Comparison of ENCODE assay signal across 7 cellular contexts in the genomic region with DNA sequence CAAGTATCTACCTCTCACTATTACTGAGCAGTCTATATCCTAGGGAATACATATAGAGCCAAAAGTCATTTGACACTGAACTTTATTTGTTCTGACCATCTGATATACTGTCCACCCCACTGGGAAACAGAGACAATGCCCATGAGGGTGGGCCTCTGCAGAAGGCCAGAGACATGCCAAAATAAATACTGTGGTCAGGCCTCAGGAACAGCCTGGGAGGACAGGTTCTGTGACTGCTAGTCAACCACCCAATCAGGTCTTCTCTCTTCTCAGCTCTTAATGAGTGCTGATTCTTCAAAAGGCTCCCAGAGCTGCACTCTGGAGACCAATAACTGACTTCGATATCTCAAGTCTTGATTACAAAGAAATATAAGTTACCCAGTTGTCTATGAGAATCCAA. TPM values are rescaled to one million over a fixed set of nuclear protein-coding genes. Genes with fewer than 3 reads are reported as not detected.
DNase-seq lines count a peak whose midpoint lies in the region; ATAC-seq, FAIRE-seq and TF ChIP-seq lines count a peak whose summit lies in the region.

No MANE protein-coding gene starts in this region.

- H3K36me3 ChIP-seq in lung (ENCODE audit: control insufficient read depth in 2 of 2, insufficient read depth in 2 of 2, low read length in 2 of 2), result peaks cover 0 to 3% of the 10 kb centered on the region in 2 donors
- H3K36me3 ChIP-seq in transverse colon, result no peaks in the 10 kb centered on the region
- no peaks in the 10 kb centered on the region for H3K36me3 ChIP-seq in small intestine (ENCODE audit: control insufficient read depth in 2 of 2, insufficient read depth in 2 of 2, low read length in 2 of 2)

- intact Hi-C loops in transverse colon (cut with DNase I; ENCODE audit: low total_unique reads), result no loop called here

- no peaks in the 10 kb centered on the region for H3K27me3 ChIP-seq in lung (ENCODE audit: control insufficient read depth, insufficient read depth)
- H3K27me3 ChIP-seq in transverse colon, result no peaks in the 10 kb centered on the region
- H3K27me3 ChIP-seq in small intestine (ENCODE audit: control insufficient read depth in 2 of 2, insufficient read depth in 2 of 2, low read length in 2 of 2), result no peaks in the 10 kb centered on the region

- TF ChIP-seq CTCF in lung (IDR thresholded peaks at IDR 0.05; ENCODE audit: control extremely low read depth, extremely low read depth) (no peak), transverse colon (IDR thresholded peaks at IDR 0.05) (no peak)

- no peak for ATAC-seq in lung (ENCODE audit: insufficient read depth, low FRiP score)
- no peak for ATAC-seq in HG02642 (IDR thresholded peaks at IDR 0.05; ENCODE audit: poor library complexity, unreplicated experiment)

- H3K9me3 ChIP-seq in lung (ENCODE audit: control insufficient read depth in 2 of 2, insufficient read depth in 1 of 2, low read length in 1 of 2) (no peaks in the 10 kb centered on the region), transverse colon (no peaks in the 10 kb centered on the region), small intestine (ENCODE audit: control insufficient read depth, low read depth) (no peaks in the 10 kb centered on the region)

- peaks cover 3 to 4% of the 10 kb centered on the region in 2 donors for H3K4me1 ChIP-seq in lung (ENCODE audit: control insufficient read depth in 2 of 2, insufficient read depth in 2 of 2, low read length in 2 of 2)
- peaks cover 14 to 27% (median 20%) of the 10 kb centered on the region in 4 donors for H3K4me1 ChIP-seq in transverse colon
- peaks cover 0 to 13% of the 10 kb centered on the region in 2 donors for H3K4me1 ChIP-seq in small intestine (ENCODE audit: control insufficient read depth in 2 of 2, insufficient read depth in 1 of 2, low read depth in 1 of 2, low read length in 1 of 2)

- in situ Hi-C loops in T47D (cut with HindIII; ENCODE audit: low pct_unique_long_range_greater_than_20kb, low sequenced_read_pairs) (no loop called here), transverse colon (cut with MboI; ENCODE audit: low pct_ligation_motif_present in 1 of 4, low pct_unique_long_range_greater_than_20kb in 1 of 4, low sequenced_read_pairs in 3 of 4) (loop anchor here in 1 of 4 donors (25.0 kb wide), 1 partner anchor 121 kb away; the partner anchor contains the start of gene HJV)

- no peak for FAIRE-seq in small intestine (lab: Jason Lieb, UNC)

- H3K27ac ChIP-seq in lung (ENCODE audit: low read depth in 1 of 2, low read length in 1 of 2) (peak overlapping the region; percentile 84 to 94), transverse colon (peak overlapping the region; percentile 81 to 83 (median 81)), small intestine (ENCODE audit: low read depth in 1 of 2, low read length in 1 of 2) (peak overlapping the region in 1 of 2 donors; percentile 96)

- no peak for TF ChIP-seq EP300 in transverse colon (IDR thresholded peaks at IDR 0.05; ENCODE audit: low read depth)

- WGBS in lung, 2 donors, result 50 to 75% methylated on average over 1 of the region's 1 CpG
- WGBS in transverse colon (ENCODE audit: low coverage in 1 of 2), 2 donors, result 17 to 62% methylated on average over 1 of the region's 1 CpG
- 21 to 45% (median 32%) methylated on average over 1 of the region's 1 CpG for WGBS in small intestine, 3 donors

- DNase-seq in NCI-H2029 treated with DMSO at 0.1 percent for 48 hours (lab: John Stamatoyannopoulos, UW) (peak; percentile 90), T47D (ENCODE audit: low read depth in 1 of 2, low spot score in 1 of 2) (peak; percentile 72 to 99), lung (ENCODE audit: low spot score) (no peak), transverse colon (no peak), RPMI8226 (no peak), small intestine (no peak)

- no peak overlapping the region for H3K4me3 ChIP-seq in lung
- H3K4me3 ChIP-seq in transverse colon, result no peak overlapping the region
- no peak overlapping the region for H3K4me3 ChIP-seq in small intestine (ENCODE audit: low read depth in 1 of 2, low read length in 2 of 2)

- no peak for TF ChIP-seq POLR2A in transverse colon (IDR thresholded peaks at IDR 0.05)

RNA-seq across cellular contexts. Expression of gene ANKRD35, which starts 5.5 kb away (rescaled TPM):
- total RNA-seq in lung (1 to 10 TPM; 3.4 to 3.7 TPM), transverse colon (1 to 10 TPM in 3 of 4 donors, not detected in 1; 1.1 to 1.8 (median 1.4) TPM)
- polyA plus RNA-seq in lung (1 to 10 TPM; 2.0 to 2.1 TPM), small intestine (1 to 10 TPM in 2 of 3 donors, not detected in 1; 1.1 to 1.8 TPM)

RNA-seq across cellular contexts. Expression of gene ITGA10, which starts 18.7 kb away (rescaled TPM):
- 10 to 100 TPM in 1 of 2 donors, 1 to 10 TPM in 1; 5.2 to 23.3 TPM for total RNA-seq in lung
- polyA plus RNA-seq in lung, result 10 to 100 TPM in 1 of 2 donors, 1 to 10 TPM in 1; 6.7 to 15.7 TPM
- 10 to 100 TPM in 1 of 4 donors, 1 to 10 TPM in 3; 2.2 to 18.1 (median 5.4) TPM for total RNA-seq in transverse colon
- polyA plus RNA-seq in small intestine, result 1 to 10 TPM in 1 of 3 donors, under 1 TPM in 2; 0.54 to 1.9 (median 0.67) TPM

RNA-seq across cellular contexts. Expression of gene PEX11B, which starts 27.4 kb away (rescaled TPM):
- total RNA-seq in lung (10 to 100 TPM; 24.6 to 28.6 TPM), transverse colon (10 to 100 TPM in 3 of 4 donors, 1 to 10 TPM in 1; 8.8 to 38.9 (median 27.0) TPM)
- polyA plus RNA-seq in lung (10 to 100 TPM; 25.0 to 29.6 TPM), small intestine (10 to 100 TPM; 30.6 to 41.2 (median 32.7) TPM)

RNA-seq across cellular contexts. Expression of gene PIAS3, which starts 32.3 kb away (rescaled TPM):
- total RNA-seq in lung, result 10 to 100 TPM; 23.5 to 54.9 TPM
- 10 to 100 TPM; 26.4 to 32.1 TPM for polyA plus RNA-seq in lung
- 10 to 100 TPM; 10.2 to 71.6 (median 17.8) TPM for total RNA-seq in transverse colon
- polyA plus RNA-seq in small intestine, result 10 to 100 TPM in 1 of 3 donors, 1 to 10 TPM in 2; 5.9 to 10.1 (median 8.3) TPM

RNA-seq across cellular contexts. Expression of gene RBM8A, which starts 36.1 kb away (rescaled TPM):
- total RNA-seq in lung, result 100 to 1,000 TPM; 106 to 128 TPM
- polyA plus RNA-seq in lung, result 100 to 1,000 TPM; 121 to 152 TPM
- 100 to 1,000 TPM in 2 of 4 donors, 10 to 100 TPM in 2; 23.6 to 122 (median 99.1) TPM for total RNA-seq in transverse colon
- 100 to 1,000 TPM in 1 of 3 donors, 10 to 100 TPM in 2; 62.2 to 151 (median 95.9) TPM for polyA plus RNA-seq in small intestine

Comparison
In these comparisons a context has a peak if more than half of its experiments do, and no peak if none do; other contexts are left out.
1. DNase-seq: peak in NCI-H2029 treated with DMSO at 0.1 percent for 48 hours (single experiment) and T47D (2 of 2); none in lung (single experiment), transverse colon (single experiment), RPMI8226 (single experiment) and small intestine (single experiment).